Comparison of ENCODE assay signal across 8 cellular contexts in the genomic region with DNA sequence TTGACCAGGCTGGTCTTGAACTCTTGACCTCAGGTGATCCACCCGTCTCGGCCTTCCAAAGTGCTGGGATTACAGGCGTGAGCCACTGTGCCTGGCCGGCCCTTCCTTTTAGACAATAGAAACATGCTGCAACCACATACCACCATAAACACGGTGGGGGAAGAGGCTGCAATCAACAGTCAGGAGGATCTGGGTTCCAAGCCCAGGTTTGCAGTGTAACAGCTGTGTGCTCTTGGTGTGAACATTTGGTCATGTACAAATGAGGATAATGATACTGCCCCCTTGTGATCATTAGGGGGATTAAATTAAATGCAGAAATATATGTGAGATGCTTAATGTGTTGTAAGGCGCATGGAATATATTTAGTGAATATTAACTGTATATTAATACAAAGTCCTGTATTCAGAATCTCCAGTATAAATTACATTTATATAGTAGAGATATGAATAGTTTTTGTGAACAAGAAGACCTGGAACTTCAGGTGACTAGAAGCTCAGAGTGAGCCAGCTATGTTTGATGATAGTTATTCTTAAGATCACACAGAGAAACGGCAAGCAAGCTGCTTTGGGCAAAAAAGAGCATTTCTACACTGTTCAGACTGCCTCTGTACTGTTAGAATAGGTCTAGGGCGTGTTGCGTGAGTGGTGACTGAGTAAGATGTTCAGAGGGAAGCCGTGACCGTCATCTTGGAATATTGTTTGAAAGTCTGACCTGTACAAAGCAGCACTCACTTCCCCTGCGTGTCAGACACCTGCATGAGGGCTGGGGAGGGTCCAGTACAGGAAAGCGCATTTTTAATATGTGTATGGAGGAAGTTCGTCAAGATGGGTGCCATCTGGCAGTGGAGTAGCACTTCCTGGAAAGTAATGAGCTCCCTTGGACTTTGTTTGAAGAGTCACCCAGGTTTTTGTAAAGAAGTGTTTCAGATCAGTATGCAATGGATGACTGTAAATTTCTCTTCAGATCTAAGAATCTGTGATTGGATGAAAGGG.
A peak's percentile ranks its signal among the peaks of the same experiment; 100 is the strongest.
DNase-seq lines count a peak whose midpoint lies in the region; ATAC-seq and TF ChIP-seq lines count a peak whose summit lies in the region.

No MANE protein-coding gene starts in this region.

- no peaks in the 10 kb centered on the region for H3K36me3 ChIP-seq in psoas muscle (ENCODE audit: insufficient read depth in 1 of 2, low read depth in 1 of 2)

- no peaks in the 10 kb centered on the region for H3K9me3 ChIP-seq in psoas muscle

- no peaks in the 10 kb centered on the region for H3K27me3 ChIP-seq in psoas muscle (ENCODE audit: insufficient read depth in 3 of 3, low read length in 2 of 3)

- H3K27ac ChIP-seq in C4-2B (no peak overlapping the region), psoas muscle (no peak overlapping the region)

- TF ChIP-seq POLR2A in lower leg skin (IDR thresholded peaks at IDR 0.05), result no peak

- peaks cover 28% of the 10 kb centered on the region for H3K4me1 ChIP-seq in psoas muscle

- intact Hi-C loops in psoas muscle (cut with DNase I), result no loop called here
- intact Hi-C loops in lower leg skin (cut with DNase I; ENCODE audit: low total_unique reads), result no loop called here

- DNase-seq in GM13976 (ENCODE audit: low spot score) (peak; percentile 69), KBM-7 (peak; percentile 55), fibroblast of mammary gland (ENCODE audit: low read depth) (peak; percentile 85), psoas muscle (no peak), middle frontal gyrus (ENCODE audit: extremely low spot score, low spot score) (no peak), lower leg skin (ENCODE audit: low spot score in 2 of 2) (no peak)

- in situ Hi-C loops in GM13976 (cut with MboI; ENCODE audit: low sequenced_read_pairs, unreplicated experiment), result loop anchor here (10.0 kb wide), 1 partner anchor 193 kb away; no protein-coding TSS in a partner anchor
- in situ Hi-C loops in KBM-7 (cut with MboI; ENCODE audit: low pct_unique_long_range_greater_than_20kb, low sequenced_read_pairs), result no loop called here

- ATAC-seq in SK-N-SH treated with all-trans-retinoic acid at 6 μM for 48 hours, result peak; percentile 69
- ATAC-seq in psoas muscle, result peak in 3 of 4 donors; percentile 30 to 44 (median 39)

- 66 to 77% (median 73%) methylated on average over 14 of the region's 14 CpGs for WGBS in psoas muscle, 3 donors
- 74 to 78% methylated on average over 14 of the region's 14 CpGs for WGBS in lower leg skin, 2 donors

- peak; percentile 82 for TF ChIP-seq CTCF in C4-2B (conservative IDR thresholded peaks at IDR 0.05)
- peak; percentile 52 for TF ChIP-seq CTCF in GM13976 (IDR thresholded peaks at IDR 0.05; ENCODE audit: borderline replicate concordance, control extremely low read depth, extremely low read depth, insufficient read depth, missing control alignments)
- peak; percentile 53 for TF ChIP-seq CTCF in fibroblast of mammary gland (conservative IDR thresholded peaks at IDR 0.05; ENCODE audit: control insufficient read depth, insufficient read depth, low read depth, low read length)
- peak; percentile 51 for TF ChIP-seq CTCF in psoas muscle (IDR thresholded peaks at IDR 0.05)
- no peak for TF ChIP-seq CTCF in lower leg skin (IDR thresholded peaks at IDR 0.05)

- H3K4me3 ChIP-seq in fibroblast of mammary gland (ENCODE audit: control insufficient read depth, low read depth, low read length) (no peak overlapping the region), psoas muscle (no peak overlapping the region), lower leg skin (ENCODE audit: low read depth, poor library complexity, severe bottlenecking) (no peak overlapping the region)

TF ChIP-seq in SK-N-SH treated with all-trans-retinoic acid at 6 μM for 48 hours, 23 proteins besides CTCF, POLR2A, EP300 and RAD21:
- TF ChIP-seq ZNF8 (CRISPR knock-in tag; IDR thresholded peaks at IDR 0.05) (no peak), GLIS3 (CRISPR knock-in tag; IDR thresholded peaks at IDR 0.05) (no peak), TCF4 (CRISPR knock-in tag; IDR thresholded peaks at IDR 0.05; ENCODE audit: borderline replicate concordance) (no peak), RARB (CRISPR knock-in tag; IDR thresholded peaks at IDR 0.05) (no peak), ZFP30 (CRISPR knock-in tag; IDR thresholded peaks at IDR 0.05) (no peak), ZNF70 (CRISPR knock-in tag; IDR thresholded peaks at IDR 0.05) (no peak), ZC3H10 (CRISPR knock-in tag; IDR thresholded peaks at IDR 0.05) (no peak), PPARA (CRISPR knock-in tag; IDR thresholded peaks at IDR 0.05; ENCODE audit: borderline replicate concordance) (no peak), SNAI2 (CRISPR knock-in tag; IDR thresholded peaks at IDR 0.05) (no peak), ARNTL (CRISPR knock-in tag; IDR thresholded peaks at IDR 0.05; ENCODE audit: borderline replicate concordance, low read depth) (no peak), CSDC2 (CRISPR knock-in tag; IDR thresholded peaks at IDR 0.05) (no peak)
- TF ChIP-seq, protein P1, sequence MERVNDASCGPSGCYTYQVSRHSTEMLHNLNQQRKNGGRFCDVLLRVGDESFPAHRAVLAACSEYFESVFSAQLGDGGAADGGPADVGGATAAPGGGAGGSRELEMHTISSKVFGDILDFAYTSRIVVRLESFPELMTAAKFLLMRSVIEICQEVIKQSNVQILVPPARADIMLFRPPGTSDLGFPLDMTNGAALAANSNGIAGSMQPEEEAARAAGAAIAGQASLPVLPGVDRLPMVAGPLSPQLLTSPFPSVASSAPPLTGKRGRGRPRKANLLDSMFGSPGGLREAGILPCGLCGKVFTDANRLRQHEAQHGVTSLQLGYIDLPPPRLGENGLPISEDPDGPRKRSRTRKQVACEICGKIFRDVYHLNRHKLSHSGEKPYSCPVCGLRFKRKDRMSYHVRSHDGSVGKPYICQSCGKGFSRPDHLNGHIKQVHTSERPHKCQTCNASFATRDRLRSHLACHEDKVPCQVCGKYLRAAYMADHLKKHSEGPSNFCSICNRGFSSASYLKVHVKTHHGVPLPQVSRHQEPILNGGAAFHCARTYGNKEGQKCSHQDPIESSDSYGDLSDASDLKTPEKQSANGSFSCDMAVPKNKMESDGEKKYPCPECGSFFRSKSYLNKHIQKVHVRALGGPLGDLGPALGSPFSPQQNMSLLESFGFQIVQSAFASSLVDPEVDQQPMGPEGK (CRISPR knock-in tag; IDR thresholded peaks at IDR 0.05; ENCODE audit: borderline replicate concordance), result no peak
- TF ChIP-seq, protein P2, sequence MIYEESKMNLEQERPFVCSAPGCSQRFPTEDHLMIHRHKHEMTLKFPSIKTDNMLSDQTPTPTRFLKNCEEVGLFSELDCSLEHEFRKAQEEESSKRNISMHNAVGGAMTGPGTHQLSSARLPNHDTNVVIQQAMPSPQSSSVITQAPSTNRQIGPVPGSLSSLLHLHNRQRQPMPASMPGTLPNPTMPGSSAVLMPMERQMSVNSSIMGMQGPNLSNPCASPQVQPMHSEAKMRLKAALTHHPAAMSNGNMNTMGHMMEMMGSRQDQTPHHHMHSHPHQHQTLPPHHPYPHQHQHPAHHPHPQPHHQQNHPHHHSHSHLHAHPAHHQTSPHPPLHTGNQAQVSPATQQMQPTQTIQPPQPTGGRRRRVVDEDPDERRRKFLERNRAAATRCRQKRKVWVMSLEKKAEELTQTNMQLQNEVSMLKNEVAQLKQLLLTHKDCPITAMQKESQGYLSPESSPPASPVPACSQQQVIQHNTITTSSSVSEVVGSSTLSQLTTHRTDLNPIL (CRISPR knock-in tag; IDR thresholded peaks at IDR 0.05; ENCODE audit: low read depth), result no peak
- TF ChIP-seq, protein P3, sequence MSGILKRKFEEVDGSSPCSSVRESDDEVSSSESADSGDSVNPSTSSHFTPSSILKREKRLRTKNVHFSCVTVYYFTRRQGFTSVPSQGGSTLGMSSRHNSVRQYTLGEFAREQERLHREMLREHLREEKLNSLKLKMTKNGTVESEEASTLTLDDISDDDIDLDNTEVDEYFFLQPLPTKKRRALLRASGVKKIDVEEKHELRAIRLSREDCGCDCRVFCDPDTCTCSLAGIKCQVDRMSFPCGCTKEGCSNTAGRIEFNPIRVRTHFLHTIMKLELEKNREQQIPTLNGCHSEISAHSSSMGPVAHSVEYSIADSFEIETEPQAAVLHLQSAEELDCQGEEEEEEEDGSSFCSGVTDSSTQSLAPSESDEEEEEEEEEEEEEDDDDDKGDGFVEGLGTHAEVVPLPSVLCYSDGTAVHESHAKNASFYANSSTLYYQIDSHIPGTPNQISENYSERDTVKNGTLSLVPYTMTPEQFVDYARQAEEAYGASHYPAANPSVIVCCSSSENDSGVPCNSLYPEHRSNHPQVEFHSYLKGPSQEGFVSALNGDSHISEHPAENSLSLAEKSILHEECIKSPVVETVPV (CRISPR knock-in tag; IDR thresholded peaks at IDR 0.05), result no peak

Comparison
In these comparisons a context has a peak if more than half of its experiments do, and no peak if none do; other contexts are left out.
1. CTCF ChIP-seq: peak in C4-2B (single experiment), GM13976 (single experiment), fibroblast of mammary gland (single experiment) and psoas muscle (single experiment); none in lower leg skin (0 of 3).
2. DNase-seq: peak in GM13976 (single experiment), KBM-7 (single experiment) and fibroblast of mammary gland (single experiment); none in psoas muscle (0 of 2), middle frontal gyrus (single experiment) and lower leg skin (0 of 2).